ENCODE assay signal across 17 cellular contexts in the genomic region with DNA sequence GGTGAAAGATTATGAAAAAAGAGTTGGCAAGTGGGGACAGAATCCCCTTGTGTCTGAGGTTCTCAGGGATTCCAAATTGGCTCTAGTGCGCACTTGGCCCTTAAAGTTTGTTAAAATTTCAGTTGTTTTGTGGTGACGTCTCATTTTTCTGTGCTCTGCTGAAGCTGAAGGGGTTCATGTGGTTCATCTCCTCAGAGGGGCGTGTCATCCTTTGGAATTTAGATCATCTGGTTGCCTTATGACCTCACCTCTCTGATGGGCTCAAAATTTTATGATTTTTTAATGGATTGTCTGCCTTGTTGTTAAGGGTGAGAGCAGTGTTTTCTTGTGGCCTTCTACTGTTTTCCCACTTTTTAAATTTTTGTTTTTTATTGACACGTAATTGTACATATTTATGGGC. TPM values are rescaled to one million over a fixed set of nuclear protein-coding genes. Genes with fewer than 3 reads are reported as not detected.
DNase-seq lines count a peak whose midpoint lies in the region; ATAC-seq and TF ChIP-seq lines count a peak whose summit lies in the region.
"Had no signal": no experiment of that assay in that cellular context is flagged by ENCODE, and none has a peak within 500 bp of the region (broad histone marks: within the 10 kb centered on the region; RNA-seq: fewer than 3 reads in every experiment).

No MANE protein-coding gene starts in this region.

- H3K4me3 Mint-ChIP-seq in activated B cell treated with CpG ODN at 0.5 μM for 24 hours, result no peak overlapping the region
- H3K4me3 Mint-ChIP-seq: CD4-positive, alpha-beta T cell had no signal

- TF ChIP-seq CTCF in activated B cell treated with CpG ODN at 0.5 μM for 24 hours (IDR thresholded peaks at IDR 0.05) (no peak), osteoblast (IDR thresholded peaks at IDR 0.05; ENCODE audit: extremely low read depth, low read depth, low read length) (no peak)

- peaks cover 44% of the 10 kb centered on the region for H3K4me1 Mint-ChIP-seq in activated B cell treated with CpG ODN at 0.5 μM for 24 hours

- H3K27me3 Mint-ChIP-seq in activated B cell treated with CpG ODN at 0.5 μM for 24 hours, result no peaks in the 10 kb centered on the region
- H3K27me3 Mint-ChIP-seq: CD4-positive, alpha-beta T cell had no signal

- H3K9me3 ChIP-seq in osteoblast (ENCODE audit: low read depth, low read length), result no peaks in the 10 kb centered on the region
- H3K9me3 ChIP-seq: BE2C, SJSA1 had no signal

- POLR2A ChIA-PET in activated B cell treated with CpG ODN at 0.5 μM for 24 hours (lab: Charles Lee), result no interaction called here

- H3K36me3 ChIP-seq in osteoblast (ENCODE audit: insufficient read depth, low read length), result no peaks in the 10 kb centered on the region
- H3K36me3 ChIP-seq: BE2C, SJSA1 had no signal

- H3K9me3 Mint-ChIP-seq in activated B cell treated with CpG ODN at 0.5 μM for 24 hours, result no peaks in the 10 kb centered on the region
- H3K9me3 Mint-ChIP-seq: CD4-positive, alpha-beta T cell had no signal

- peaks cover 21% of the 10 kb centered on the region for H3K36me3 Mint-ChIP-seq in activated B cell treated with CpG ODN at 0.5 μM for 24 hours (ENCODE audit: low read depth)

- no peak overlapping the region for H3K27ac ChIP-seq in osteoblast (ENCODE audit: low read depth, low read length)
- H3K27ac ChIP-seq: SJSA1 had no signal

- peaks cover 7% of the 10 kb centered on the region for H3K4me1 ChIP-seq in osteoblast (ENCODE audit: insufficient read depth, low read length)
- H3K4me1 ChIP-seq: BE2C, SJSA1 had no signal

- H3K4me2 ChIP-seq in osteoblast (ENCODE audit: insufficient read depth, low read length), result no peak overlapping the region

- intact Hi-C loops in activated B cell treated with CpG ODN at 0.5 μM for 24 hours (cut with micrococcal nuclease), result loop anchor here (2.0 to 10.0 kb wide), 3 partner anchors 19 to 885 kb away; a partner anchor contains a TSS

- ATAC-seq in activated B cell treated with CpG ODN at 0.5 μM for 24 hours (ENCODE audit: low read depth) (no peak), GM18511 (IDR thresholded peaks at IDR 0.05; ENCODE audit: unreplicated experiment) (no peak)
- ATAC-seq: PC-3 had no signal

- H3K27me3 ChIP-seq in osteoblast (ENCODE audit: insufficient read depth, low read length), result no peaks in the 10 kb centered on the region
- H3K27me3 ChIP-seq: BE2C, SJSA1 had no signal

- H3K4me3 ChIP-seq in osteoblast (ENCODE audit: insufficient read depth, low read length), result no peak overlapping the region
- H3K4me3 ChIP-seq: SJSA1 had no signal

- CTCF ChIA-PET in activated B cell treated with CpG ODN at 0.5 μM for 24 hours (lab: Charles Lee), result interaction anchor here (1.8 kb wide), 1 partner anchor 341 kb away, joined by 6 read pairs; no protein-coding TSS in a partner anchor

- DNase-seq in AG20443 (ENCODE audit: low spot score) (peak; percentile 50), GM04504 (ENCODE audit: low read depth) (peak; percentile 17), activated B cell treated with CpG ODN at 0.5 μM for 24 hours (no peak), osteoblast (ENCODE audit: insufficient read length, low spot score, missing footprints) (peak; percentile 55), NCI-H82 treated with DMSO at 0.1 percent for 48 hours (lab: John Stamatoyannopoulos, UW; ENCODE audit: unreplicated experiment) (no peak), KG1 (lab: John Stamatoyannopoulos, UW) (no peak)
- DNase-seq: BE2C; CD4-positive, alpha-beta T cell; NCI-H1417; NCI-H2029; NCI-H2171 treated with DMSO at 0.1 percent for 48 hours; NCI-H510A; NCI-H774; PC-3 had no signal

- peaks cover 59% of the 10 kb centered on the region for H3K79me2 ChIP-seq in osteoblast (ENCODE audit: insufficient read depth, low read length)

- H3K27ac Mint-ChIP-seq in activated B cell treated with CpG ODN at 0.5 μM for 24 hours, result peak overlapping the region; percentile 19
- H3K27ac Mint-ChIP-seq: CD4-positive, alpha-beta T cell had no signal

- H2AFZ ChIP-seq in osteoblast (ENCODE audit: low read length), result no peak overlapping the region

- no peaks in the 10 kb centered on the region for H4K20me1 ChIP-seq in osteoblast (ENCODE audit: insufficient read depth, low read length)

RNA-seq across cellular contexts. Expression of a gene that starts 20.3 kb away (rescaled TPM):
- 35.7 and 37.3 TPM in 2 replicates for total RNA-seq in activated B cell treated with CpG ODN at 0.5 μM for 24 hours
- total RNA-seq in osteoblast, result 6.9 and 8.5 TPM in 2 replicates

RNA-seq across cellular contexts. Expression of a gene that starts 26.6 kb away (rescaled TPM):
- total RNA-seq in activated B cell treated with CpG ODN at 0.5 μM for 24 hours (not detected in 2 replicates), osteoblast (under 0.01 TPM in 1 of 2 replicates, not detected in the other)
- total RNA-seq: CD4-positive, alpha-beta T cell; G401; PC-3; SJSA1 had no signal

Comparison
In these comparisons a context has a peak if more than half of its experiments do, and no peak if none do; other contexts are left out.
1. DNase-seq: peak in AG20443 (single experiment), GM04504 (single experiment) and osteoblast (single experiment); none in activated B cell treated with CpG ODN at 0.5 μM for 24 hours (single experiment), NCI-H82 treated with DMSO at 0.1 percent for 48 hours (single experiment) and KG1 (single experiment).